Comparison of ENCODE assay signal across 5 cellular contexts in genomic region chr20:34263468-34263867, GRCh38. TPM values are rescaled to one million over a fixed set of nuclear protein-coding genes. Genes with fewer than 3 reads are reported as not detected.
"Had no signal": no experiment of that assay in that cellular context is flagged by ENCODE, and none has a peak within 500 bp of the region (broad histone marks: within the 10 kb centered on the region; RNA-seq: fewer than 3 reads in every experiment).

No MANE protein-coding gene starts in this region.

RNA-seq across cellular contexts. Expression of gene ASIP, which starts 22.2 kb away (rescaled TPM):
- total RNA-seq: GM23248, H4, H7, HT-29 had no signal
- polyA plus RNA-seq: GM23248, IgD-negative memory B cell had no signal
